30 cellular contexts compared by ENCODE assay signal in genomic region chr3:18732474-18732873, GRCh38.
"Had no signal": no experiment of that assay in that cellular context is flagged by ENCODE, and none has a peak within 500 bp of the region (broad histone marks: within the 10 kb centered on the region; RNA-seq: fewer than 3 reads in every experiment).

No MANE protein-coding gene starts in this region.

- H3K4me1 Mint-ChIP-seq: memory B cell; stimulated activated memory B cell treated with anti-CD40 and anti-IgM and Interleukin-4, amounts not matched to agents 10 μg/mL and 1 μg/mL and 100 μg/mL, for 72 hours had no signal

- H2AFZ ChIP-seq: hepatocyte had no signal

- DNase-seq: activated CD4-positive, alpha-beta T cell treated with anti-CD3 and anti-CD28 coated beads for 4 hours; activated gamma-delta T cell; activated naive CD4-positive, alpha-beta T cell treated with anti-CD3 and anti-CD28 coated beads, Interleukin-2, amount 10 ng/mL, durations not matched to agents 7 days and 5 days; activated naive CD8-positive, alpha-beta T cell treated with anti-CD3 and anti-CD28 coated beads, Interleukin-2, amount 10 ng/mL, durations not matched to agents 7 days and 5 days; activated T-cell treated with anti-CD3 and anti-CD28 coated beads for 4 hours; endodermal cell; esophagus squamous epithelium; kidney; left colon; naive thymus-derived CD8-positive, alpha-beta T cell; nucleus accumbens; pancreas; sigmoid colon; small intestine; stimulated activated CD4-positive, alpha-beta T cell treated with anti-CD3 and anti-CD28 coated beads, Interleukin-4, amount 100 ng/mL, for 24 hours; stimulated activated naive CD8-positive, alpha-beta T cell treated with anti-CD3 and anti-CD28 coated beads, Interleukin-15, amount 100 ng/mL, for 72 hours; substantia nigra; thyroid gland; upper lobe of left lung had no signal

- H3K79me2 ChIP-seq: hepatocyte had no signal

- H3K27ac ChIP-seq: ascending aorta, esophagus squamous epithelium, gastroesophageal sphincter, hepatocyte, pancreas, prostate gland, sigmoid colon, thyroid gland, upper lobe of left lung, VCaP had no signal

- H3K27me3 ChIP-seq: ascending aorta, esophagus squamous epithelium, gastroesophageal sphincter, hepatocyte, pancreas, sigmoid colon, thyroid gland, upper lobe of left lung had no signal

- H3K27ac Mint-ChIP-seq: activated naive CD4-positive, alpha-beta T cell treated with anti-CD3 and anti-CD28 coated beads, Interleukin-2, amount 10 ng/mL, durations not matched to agents 7 days and 5 days; activated naive CD8-positive, alpha-beta T cell treated with anti-CD3 and anti-CD28 coated beads, Interleukin-2, amount 10 ng/mL, durations not matched to agents 7 days and 5 days; activated T-helper 1 cell treated with anti-CD3 and anti-CD28 coated beads, Interleukin-12 subunit alpha, Interleukin-12 subunit beta, Interleukin-2, Interleukin-4 antibody, amounts not matched to agents 30 ng/mL and 10 ng/mL and 1 ng/mL, durations not matched to agents 14 hours and 24 hours and 36 hours; dendritic cell treated with granulocyte-macrophage colony-stimulating factor and Interleukin-4, amounts not matched to agents 40 ng/mL and 50 ng/mL, for 4 days; memory B cell; stimulated activated memory B cell treated with anti-CD40 and anti-IgM and Interleukin-4, amounts not matched to agents 10 μg/mL and 1 μg/mL and 100 μg/mL, for 72 hours; stimulated activated naive CD8-positive, alpha-beta T cell treated with anti-CD3 and anti-CD28 coated beads, Interleukin-15, amount 100 ng/mL, for 72 hours had no signal

- H3K4me3 Mint-ChIP-seq: activated naive CD4-positive, alpha-beta T cell treated with anti-CD3 and anti-CD28 coated beads, Interleukin-2, amount 10 ng/mL, durations not matched to agents 7 days and 5 days; activated naive CD8-positive, alpha-beta T cell treated with anti-CD3 and anti-CD28 coated beads, Interleukin-2, amount 10 ng/mL, durations not matched to agents 7 days and 5 days; activated T-helper 1 cell treated with anti-CD3 and anti-CD28 coated beads, Interleukin-12 subunit alpha, Interleukin-12 subunit beta, Interleukin-2, Interleukin-4 antibody, amounts not matched to agents 30 ng/mL and 10 ng/mL and 1 ng/mL, durations not matched to agents 14 hours and 24 hours and 36 hours; central memory CD8-positive, alpha-beta T cell; dendritic cell treated with granulocyte-macrophage colony-stimulating factor and Interleukin-4, amounts not matched to agents 40 ng/mL and 50 ng/mL, for 4 days; endodermal cell; memory B cell; neural crest cell; stimulated activated memory B cell treated with anti-CD40 and anti-IgM and Interleukin-4, amounts not matched to agents 10 μg/mL and 1 μg/mL and 100 μg/mL, for 72 hours; stimulated activated naive CD8-positive, alpha-beta T cell treated with anti-CD3 and anti-CD28 coated beads, Interleukin-15, amount 100 ng/mL, for 72 hours had no signal

- H3K9me3 Mint-ChIP-seq: central memory CD8-positive, alpha-beta T cell; dendritic cell treated with granulocyte-macrophage colony-stimulating factor and Interleukin-4, amounts not matched to agents 40 ng/mL and 50 ng/mL, for 4 days; endodermal cell; memory B cell; neural crest cell; stimulated activated memory B cell treated with anti-CD40 and anti-IgM and Interleukin-4, amounts not matched to agents 10 μg/mL and 1 μg/mL and 100 μg/mL, for 72 hours had no signal

- H3K9me3 ChIP-seq: ascending aorta, esophagus squamous epithelium, gastroesophageal sphincter, pancreas, prostate gland, sigmoid colon, thyroid gland, upper lobe of left lung had no signal

- H3K4me2 ChIP-seq: hepatocyte had no signal

- H3K4me3 ChIP-seq: ascending aorta, esophagus squamous epithelium, gastroesophageal sphincter, hepatocyte, pancreas, prostate gland, sigmoid colon, thyroid gland, upper lobe of left lung had no signal

- H3K36me3 ChIP-seq: ascending aorta, esophagus squamous epithelium, gastroesophageal sphincter, pancreas, prostate gland, sigmoid colon, thyroid gland, upper lobe of left lung had no signal

- H3K27me3 Mint-ChIP-seq: activated naive CD4-positive, alpha-beta T cell treated with anti-CD3 and anti-CD28 coated beads, Interleukin-2, amount 10 ng/mL, durations not matched to agents 7 days and 5 days; activated naive CD8-positive, alpha-beta T cell treated with anti-CD3 and anti-CD28 coated beads, Interleukin-2, amount 10 ng/mL, durations not matched to agents 7 days and 5 days; central memory CD8-positive, alpha-beta T cell; dendritic cell treated with granulocyte-macrophage colony-stimulating factor and Interleukin-4, amounts not matched to agents 40 ng/mL and 50 ng/mL, for 4 days; naive thymus-derived CD8-positive, alpha-beta T cell; stimulated activated memory B cell treated with anti-CD40 and anti-IgM and Interleukin-4, amounts not matched to agents 10 μg/mL and 1 μg/mL and 100 μg/mL, for 72 hours; stimulated activated naive CD8-positive, alpha-beta T cell treated with anti-CD3 and anti-CD28 coated beads, Interleukin-15, amount 100 ng/mL, for 72 hours had no signal

- H3K4me1 ChIP-seq: ascending aorta, esophagus squamous epithelium, gastroesophageal sphincter, pancreas, prostate gland, sigmoid colon, thyroid gland, upper lobe of left lung had no signal

- H3K36me3 Mint-ChIP-seq: memory B cell; stimulated activated memory B cell treated with anti-CD40 and anti-IgM and Interleukin-4, amounts not matched to agents 10 μg/mL and 1 μg/mL and 100 μg/mL, for 72 hours had no signal
